In genomic region chr6:24425091-24425490, GRCh38 we compare ENCODE assay signal across 23 cellular contexts. TPM values are rescaled to one million over a fixed set of nuclear protein-coding genes. Genes with fewer than 3 reads are reported as not detected.
DNase-seq lines count a peak whose midpoint lies in the region; ATAC-seq and FAIRE-seq lines count a peak whose summit lies in the region.
"Had no signal": no experiment of that assay in that cellular context is flagged by ENCODE, and none has a peak within 500 bp of the region (broad histone marks: within the 10 kb centered on the region; RNA-seq: fewer than 3 reads in every experiment).

No MANE protein-coding gene starts in this region.

- peak overlapping the region; percentile 10 for H3K27ac Mint-ChIP-seq in activated naive CD8-positive, alpha-beta T cell treated with anti-CD3 and anti-CD28 coated beads, Interleukin-2, amount 50 U/mL, for 24 hours
- H3K27ac Mint-ChIP-seq in activated naive CD8-positive, alpha-beta T cell treated with anti-CD3 and anti-CD28 coated beads for 36 hours = no peak overlapping the region
- H3K27ac Mint-ChIP-seq in activated CD4-positive, alpha-beta T cell treated with anti-CD3 and anti-CD28 coated beads for 36 hours = no peak overlapping the region
- H3K27ac Mint-ChIP-seq: CD4-positive, alpha-beta T cell; CD8-positive, alpha-beta memory T cell had no signal

- H3K4me3 Mint-ChIP-seq in activated naive CD8-positive, alpha-beta T cell treated with anti-CD3 and anti-CD28 coated beads, Interleukin-2, amount 50 U/mL, for 24 hours = no peak overlapping the region
- no peak overlapping the region for H3K4me3 Mint-ChIP-seq in activated naive CD8-positive, alpha-beta T cell treated with anti-CD3 and anti-CD28 coated beads for 36 hours
- no peak overlapping the region for H3K4me3 Mint-ChIP-seq in activated CD4-positive, alpha-beta T cell treated with anti-CD3 and anti-CD28 coated beads for 36 hours
- H3K4me3 Mint-ChIP-seq: CD14-positive monocyte; CD4-positive, alpha-beta T cell; CD8-positive, alpha-beta memory T cell had no signal

- FAIRE-seq in colon (lab: Jason Lieb, UNC) = peak; percentile 5
- FAIRE-seq: A549, D721Med, G401.6, GM12892, H1 had no signal

- ATAC-seq in activated naive CD8-positive, alpha-beta T cell treated with anti-CD3 and anti-CD28 coated beads, Interleukin-2, amount 50 U/mL, for 24 hours = no peak
- ATAC-seq in activated CD4-positive, alpha-beta T cell treated with anti-CD3 and anti-CD28 coated beads for 36 hours = no peak
- ATAC-seq: A549 had no signal

- POLR2A ChIA-PET in activated CD4-positive, alpha-beta T cell treated with anti-CD3 and anti-CD28 coated beads for 36 hours (lab: Charles Lee) = interaction anchor here (0.6 kb wide), 1 partner anchor 59 kb away, joined by 3 read pairs; no protein-coding TSS in a partner anchor

- H3K9me3 Mint-ChIP-seq in activated naive CD8-positive, alpha-beta T cell treated with anti-CD3 and anti-CD28 coated beads, Interleukin-2, amount 50 U/mL, for 24 hours = no peaks in the 10 kb centered on the region
- no peaks in the 10 kb centered on the region for H3K9me3 Mint-ChIP-seq in activated naive CD8-positive, alpha-beta T cell treated with anti-CD3 and anti-CD28 coated beads for 36 hours
- H3K9me3 Mint-ChIP-seq in activated CD4-positive, alpha-beta T cell treated with anti-CD3 and anti-CD28 coated beads for 36 hours (ENCODE audit: low read depth) = no peaks in the 10 kb centered on the region
- H3K9me3 Mint-ChIP-seq: CD14-positive monocyte; CD4-positive, alpha-beta T cell; CD8-positive, alpha-beta memory T cell had no signal

- intact Hi-C loops in activated CD4-positive, alpha-beta T cell treated with anti-CD3 and anti-CD28 coated beads for 36 hours (cut with DNase I, micrococcal nuclease) = no loop called here

- no peaks in the 10 kb centered on the region for H3K4me1 Mint-ChIP-seq in activated naive CD8-positive, alpha-beta T cell treated with anti-CD3 and anti-CD28 coated beads, Interleukin-2, amount 50 U/mL, for 24 hours
- H3K4me1 Mint-ChIP-seq in activated naive CD8-positive, alpha-beta T cell treated with anti-CD3 and anti-CD28 coated beads for 36 hours = no peaks in the 10 kb centered on the region
- no peaks in the 10 kb centered on the region for H3K4me1 Mint-ChIP-seq in activated CD4-positive, alpha-beta T cell treated with anti-CD3 and anti-CD28 coated beads for 36 hours
- H3K4me1 Mint-ChIP-seq: CD8-positive, alpha-beta memory T cell had no signal

- no peaks in the 10 kb centered on the region for H3K27me3 Mint-ChIP-seq in activated naive CD8-positive, alpha-beta T cell treated with anti-CD3 and anti-CD28 coated beads, Interleukin-2, amount 50 U/mL, for 24 hours
- no peaks in the 10 kb centered on the region for H3K27me3 Mint-ChIP-seq in activated naive CD8-positive, alpha-beta T cell treated with anti-CD3 and anti-CD28 coated beads for 36 hours
- no peaks in the 10 kb centered on the region for H3K27me3 Mint-ChIP-seq in activated CD4-positive, alpha-beta T cell treated with anti-CD3 and anti-CD28 coated beads for 36 hours
- H3K27me3 Mint-ChIP-seq: CD4-positive, alpha-beta T cell; CD8-positive, alpha-beta memory T cell had no signal

- CTCF ChIA-PET in activated CD4-positive, alpha-beta T cell treated with anti-CD3 and anti-CD28 coated beads for 36 hours (lab: Charles Lee) = interaction anchor here (0.6 kb wide), 1 partner anchor 13 kb away, joined by 3 read pairs; no protein-coding TSS in a partner anchor

- peaks cover 25% of the 10 kb centered on the region for H3K36me3 Mint-ChIP-seq in activated naive CD8-positive, alpha-beta T cell treated with anti-CD3 and anti-CD28 coated beads, Interleukin-2, amount 50 U/mL, for 24 hours (ENCODE audit: low read depth)
- no peaks in the 10 kb centered on the region for H3K36me3 Mint-ChIP-seq in activated naive CD8-positive, alpha-beta T cell treated with anti-CD3 and anti-CD28 coated beads for 36 hours
- H3K36me3 Mint-ChIP-seq in activated CD4-positive, alpha-beta T cell treated with anti-CD3 and anti-CD28 coated beads for 36 hours (ENCODE audit: low read depth) = peaks cover 31% of the 10 kb centered on the region

- no peak for DNase-seq in activated naive CD8-positive, alpha-beta T cell treated with anti-CD3 and anti-CD28 coated beads, Interleukin-2, amount 50 U/mL, for 24 hours
- no peak for DNase-seq in activated naive CD8-positive, alpha-beta T cell treated with anti-CD3 and anti-CD28 coated beads for 36 hours
- DNase-seq in EL (peak; percentile 17), inferior parietal cortex (ENCODE audit: extremely low spot score) (no peak)
- DNase-seq in activated CD4-positive, alpha-beta T cell treated with anti-CD3 and anti-CD28 coated beads for 36 hours = no peak
- DNase-seq: 8988T; ACHN; AML-193; BE2C; CD4-positive, alpha-beta T cell; CD8-positive, alpha-beta memory T cell; DMS 273 treated with DMSO at 0.1 percent for 48 hours; DMS79; GM23248; H7; HCEC 1CT had no signal

RNA-seq across cellular contexts. Expression of gene MRS2, which starts 22.4 kb away (rescaled TPM):
- total RNA-seq in activated naive CD8-positive, alpha-beta T cell treated with anti-CD3 and anti-CD28 coated beads for 36 hours = 10 to 100 TPM; 28.1 to 29.2 TPM
- total RNA-seq in activated CD4-positive, alpha-beta T cell treated with anti-CD3 and anti-CD28 coated beads for 36 hours = 10 to 100 TPM; 21.0 to 25.5 TPM
